In genomic region chr3:105094588-105094987, GRCh38 we compare ENCODE assay signal across 18 cellular contexts.
"Had no signal": no experiment of that assay in that cellular context is flagged by ENCODE, and none has a peak within 500 bp of the region (broad histone marks: within the 10 kb centered on the region; RNA-seq: fewer than 3 reads in every experiment).

No MANE protein-coding gene starts in this region.

- H3K36me3 ChIP-seq: lower lobe of right lung, right atrium auricular region, tibial nerve, vagina had no signal

- H3K27me3 ChIP-seq: right atrium auricular region, tibial nerve, vagina had no signal

- H3K9me3 ChIP-seq: lower lobe of right lung, vagina had no signal

- H3K4me1 ChIP-seq: lower lobe of right lung, right atrium auricular region, tibial nerve, vagina had no signal

- H3K27ac ChIP-seq: coronary artery, lower lobe of right lung, right atrium auricular region, skin epidermis, tibial nerve, vagina had no signal

- H3K4me3 ChIP-seq: coronary artery, lower lobe of right lung, right atrium auricular region, skin epidermis, tibial nerve, vagina had no signal

- ATAC-seq: left cardiac atrium, lower lobe of right lung had no signal

- DNase-seq: activated CD4-positive, alpha-beta T cell treated with anti-CD3 and anti-CD28 coated beads, Interleukin-2, amount 10 ng/mL, durations not matched to agents 7 days and 5 days; activated CD4-positive, CD25-positive, alpha-beta regulatory T cell; activated CD8-positive, alpha-beta memory T cell treated with anti-CD3 and anti-CD28 coated beads for 24 hours; activated gamma-delta T cell treated with Interleukin-2 at 50 U/mL for 16 hours; amniotic stem cell; central memory CD4-positive, alpha-beta T cell; effector CD4-positive, alpha-beta T cell; foreskin fibroblast; left cardiac atrium; lower lobe of right lung; stimulated activated CD4-positive, alpha-beta T cell treated with anti-CD3 and anti-CD28 coated beads, Interleukin-4, amount 100 ng/mL, for 24 hours; stimulated activated naive CD4-positive, alpha-beta T cell treated with Interleukin-2 at 50 U/mL for 16 hours; substantia nigra had no signal
